ENCODE assay signal across 10 cellular contexts in the genomic region with DNA sequence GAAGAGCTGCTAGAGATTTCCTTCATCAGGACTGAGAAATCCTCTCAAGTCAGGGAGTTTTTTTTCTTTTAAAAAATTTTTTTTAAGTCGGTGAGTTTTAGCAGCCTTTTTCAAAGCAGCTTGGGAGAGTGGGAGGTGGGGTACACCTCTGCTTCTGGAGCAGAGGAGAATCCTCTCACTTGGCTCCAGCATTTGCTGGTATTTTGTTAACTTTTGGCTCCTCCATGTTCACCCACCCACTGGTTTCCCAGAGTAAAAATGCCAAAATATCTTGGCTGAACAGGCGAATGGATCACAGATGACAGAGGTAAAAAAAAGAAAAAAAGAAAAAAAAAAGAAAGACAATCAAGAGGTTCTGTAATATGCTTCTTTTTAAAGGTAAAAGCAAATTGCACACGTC.
A peak's percentile ranks its signal among the peaks of the same experiment; 100 is the strongest.
DNase-seq lines count a peak whose midpoint lies in the region; ATAC-seq and TF ChIP-seq lines count a peak whose summit lies in the region.
"Had no signal": no experiment of that assay in that cellular context is flagged by ENCODE, and none has a peak within 500 bp of the region (broad histone marks: within the 10 kb centered on the region; RNA-seq: fewer than 3 reads in every experiment).

No MANE protein-coding gene starts in this region.

- no peak for TF ChIP-seq POLR2A in tibial nerve (IDR thresholded peaks at IDR 0.05)

- H3K27ac ChIP-seq in mucosa of rectum (ENCODE audit: low read depth in 2 of 2, low read length in 2 of 2) (peak overlapping the region; percentile 72 to 81), tibial nerve (peak overlapping the region; percentile 38 to 89 (median 68))

- H3K4me1 Mint-ChIP-seq in activated CD8-positive, alpha-beta T cell treated with anti-CD3 and anti-CD28 coated beads, Interleukin-2, amount 10 ng/mL, durations not matched to agents 7 days and 5 days (ENCODE audit: low read depth): peaks cover 32% of the 10 kb centered on the region
- H3K4me1 Mint-ChIP-seq in activated CD8-positive, alpha-beta T cell treated with anti-CD3 and anti-CD28 coated beads for 36 hours (ENCODE audit: low read depth): peaks cover 11% of the 10 kb centered on the region
- H3K4me1 Mint-ChIP-seq in chondrocyte (ENCODE audit: low read depth): peaks cover 47% of the 10 kb centered on the region

- H3K4me1 ChIP-seq in mucosa of rectum (ENCODE audit: control insufficient read depth in 2 of 2, insufficient read depth in 2 of 2, low read length in 2 of 2) (peaks cover 19 to 33% of the 10 kb centered on the region in 2 donors), tibial nerve (peaks cover 0 to 94% (median 46%) of the 10 kb centered on the region in 4 donors)

- POLR2A ChIA-PET in activated CD8-positive, alpha-beta T cell treated with anti-CD3 and anti-CD28 coated beads, Interleukin-2, amount 10 ng/mL, durations not matched to agents 7 days and 5 days (lab: Charles Lee): no interaction called here
- POLR2A ChIA-PET in activated CD8-positive, alpha-beta T cell treated with anti-CD3 and anti-CD28 coated beads for 36 hours (lab: Charles Lee): no interaction called here

- H3K9me3 ChIP-seq in mucosa of rectum (ENCODE audit: control insufficient read depth in 2 of 2, low read length in 2 of 2) (no peaks in the 10 kb centered on the region), tibial nerve (no peaks in the 10 kb centered on the region)

- H3K4me3 Mint-ChIP-seq in activated CD8-positive, alpha-beta T cell treated with anti-CD3 and anti-CD28 coated beads, Interleukin-2, amount 10 ng/mL, durations not matched to agents 7 days and 5 days: peak overlapping the region; percentile 35
- no peak overlapping the region for H3K4me3 Mint-ChIP-seq in activated CD8-positive, alpha-beta T cell treated with anti-CD3 and anti-CD28 coated beads for 36 hours
- H3K4me3 Mint-ChIP-seq in chondrocyte (ENCODE audit: unreplicated experiment): no peak overlapping the region
- H3K4me3 Mint-ChIP-seq: activated naive CD4-positive, alpha-beta T cell treated with anti-CD3 and anti-CD28 coated beads, Interleukin-2, amount 50 U/mL, for 24 hours had no signal

- H3K27me3 ChIP-seq in mucosa of rectum (ENCODE audit: control insufficient read depth in 2 of 2, insufficient read depth in 2 of 2, low read length in 2 of 2) (no peaks in the 10 kb centered on the region), tibial nerve (no peaks in the 10 kb centered on the region)

- intact Hi-C loops in activated CD8-positive, alpha-beta T cell treated with anti-CD3 and anti-CD28 coated beads for 36 hours (cut with micrococcal nuclease): no loop called here

- H3K9ac ChIP-seq in mucosa of rectum (ENCODE audit: low read depth in 1 of 2, low read length in 2 of 2): peak overlapping the region in 1 of 2 donors; percentile 46

- no peak for TF ChIP-seq EP300 in tibial nerve (IDR thresholded peaks at IDR 0.05)

- peaks cover 3% of the 10 kb centered on the region for H3K27me3 Mint-ChIP-seq in activated CD8-positive, alpha-beta T cell treated with anti-CD3 and anti-CD28 coated beads, Interleukin-2, amount 10 ng/mL, durations not matched to agents 7 days and 5 days (ENCODE audit: low read depth)
- H3K27me3 Mint-ChIP-seq in activated CD8-positive, alpha-beta T cell treated with anti-CD3 and anti-CD28 coated beads for 36 hours: peaks cover 7% of the 10 kb centered on the region
- H3K27me3 Mint-ChIP-seq in chondrocyte (ENCODE audit: low read depth): no peaks in the 10 kb centered on the region

- no peak for TF ChIP-seq CTCF in activated CD8-positive, alpha-beta T cell treated with anti-CD3 and anti-CD28 coated beads for 36 hours (IDR thresholded peaks at IDR 0.05)
- TF ChIP-seq CTCF in chondrocyte (IDR thresholded peaks at IDR 0.05) (no peak), tibial nerve (IDR thresholded peaks at IDR 0.05) (no peak)

- H3K27ac Mint-ChIP-seq in activated CD8-positive, alpha-beta T cell treated with anti-CD3 and anti-CD28 coated beads, Interleukin-2, amount 10 ng/mL, durations not matched to agents 7 days and 5 days: peak overlapping the region; percentile 87
- H3K27ac Mint-ChIP-seq in activated CD8-positive, alpha-beta T cell treated with anti-CD3 and anti-CD28 coated beads for 36 hours: no peak overlapping the region
- H3K27ac Mint-ChIP-seq in chondrocyte (ENCODE audit: unreplicated experiment): peak overlapping the region; percentile 91
- H3K27ac Mint-ChIP-seq: activated naive CD4-positive, alpha-beta T cell treated with anti-CD3 and anti-CD28 coated beads, Interleukin-2, amount 50 U/mL, for 24 hours had no signal

- H3K4me3 ChIP-seq in mucosa of rectum (ENCODE audit: low read length in 2 of 2): peak overlapping the region; percentile 52 to 61
- peak overlapping the region in 3 of 4 donors; percentile 9 to 26 (median 9) for H3K4me3 ChIP-seq in tibial nerve

- no peaks in the 10 kb centered on the region for H3K9me3 Mint-ChIP-seq in activated CD8-positive, alpha-beta T cell treated with anti-CD3 and anti-CD28 coated beads, Interleukin-2, amount 10 ng/mL, durations not matched to agents 7 days and 5 days (ENCODE audit: insufficient read depth)
- no peaks in the 10 kb centered on the region for H3K9me3 Mint-ChIP-seq in activated CD8-positive, alpha-beta T cell treated with anti-CD3 and anti-CD28 coated beads for 36 hours
- H3K9me3 Mint-ChIP-seq in chondrocyte (ENCODE audit: low read depth): no peaks in the 10 kb centered on the region
- H3K9me3 Mint-ChIP-seq: activated naive CD4-positive, alpha-beta T cell treated with anti-CD3 and anti-CD28 coated beads, Interleukin-2, amount 50 U/mL, for 24 hours had no signal

- H3K36me3 Mint-ChIP-seq in activated CD8-positive, alpha-beta T cell treated with anti-CD3 and anti-CD28 coated beads, Interleukin-2, amount 10 ng/mL, durations not matched to agents 7 days and 5 days (ENCODE audit: low read depth): peaks cover 11% of the 10 kb centered on the region
- H3K36me3 Mint-ChIP-seq in activated CD8-positive, alpha-beta T cell treated with anti-CD3 and anti-CD28 coated beads for 36 hours (ENCODE audit: low read depth): no peaks in the 10 kb centered on the region
- H3K36me3 Mint-ChIP-seq in chondrocyte (ENCODE audit: low read depth): no peaks in the 10 kb centered on the region

- 24 to 28% methylated on average over 3 of the region's 3 CpGs for WGBS in tibial nerve, 2 donors

- no peak for ATAC-seq in activated CD8-positive, alpha-beta T cell treated with anti-CD3 and anti-CD28 coated beads, Interleukin-2, amount 10 ng/mL, durations not matched to agents 7 days and 5 days
- no peak for ATAC-seq in activated CD8-positive, alpha-beta T cell treated with anti-CD3 and anti-CD28 coated beads for 36 hours

- no peaks in the 10 kb centered on the region for H3K36me3 ChIP-seq in mucosa of rectum (ENCODE audit: control insufficient read depth in 2 of 2, insufficient read depth in 2 of 2, low read length in 2 of 2)
- no peaks in the 10 kb centered on the region for H3K36me3 ChIP-seq in tibial nerve

- CTCF ChIA-PET in activated CD8-positive, alpha-beta T cell treated with anti-CD3 and anti-CD28 coated beads, Interleukin-2, amount 10 ng/mL, durations not matched to agents 7 days and 5 days (lab: Charles Lee): interaction anchor here (1.1 to 2.2 kb wide), 4 partner anchors 10 to 215 kb away, joined by 3 to 10 read pairs (median 6); no protein-coding TSS in a partner anchor
- CTCF ChIA-PET in activated CD8-positive, alpha-beta T cell treated with anti-CD3 and anti-CD28 coated beads for 36 hours (lab: Charles Lee): no interaction called here

- DNase-seq in activated CD8-positive, alpha-beta T cell treated with anti-CD3 and anti-CD28 coated beads, Interleukin-2, amount 10 ng/mL, durations not matched to agents 7 days and 5 days: no peak
- DNase-seq in activated CD8-positive, alpha-beta T cell treated with anti-CD3 and anti-CD28 coated beads for 36 hours: no peak
- DNase-seq in chondrocyte (ENCODE audit: low spot score): no peak
- no peak for DNase-seq in tibial nerve (ENCODE audit: low spot score in 2 of 2)
- no peak for DNase-seq in mesenteric fat pad (ENCODE audit: low spot score)
- DNase-seq in DMS153 (lab: John Stamatoyannopoulos, UW): no peak
- DNase-seq in HUDEP-2 (lab: John Stamatoyannopoulos, UW; ENCODE audit: unreplicated experiment in 76 of 76): no peak
- DNase-seq: NCI-H524 had no signal
